In the genomic region with DNA sequence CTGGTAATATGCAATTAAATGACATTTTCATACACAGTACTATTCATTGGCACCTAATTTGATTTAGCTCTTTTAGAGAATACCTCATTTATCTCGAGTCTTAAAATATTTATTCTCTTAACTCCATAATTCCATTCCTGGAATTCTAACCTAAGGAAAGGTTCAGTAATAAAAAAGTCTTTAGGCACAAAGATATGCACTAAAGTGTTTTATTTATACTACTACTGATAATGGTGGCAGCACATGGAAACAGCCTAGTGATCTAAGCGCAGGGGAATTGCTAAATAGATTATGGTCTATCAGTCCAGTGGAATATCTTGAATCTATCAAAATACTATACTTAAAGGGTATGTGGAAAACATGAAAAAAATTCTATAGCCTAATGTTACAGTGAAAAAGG, we compare ENCODE assay signal across 24 cellular contexts.
"Had no signal": no experiment of that assay in that cellular context is flagged by ENCODE, and none has a peak within 500 bp of the region (broad histone marks: within the 10 kb centered on the region; RNA-seq: fewer than 3 reads in every experiment).

No MANE protein-coding gene starts in this region.

- H3K36me3 ChIP-seq: lower lobe of right lung, pancreas, prostate gland, suprapubic skin, thoracic aorta, upper lobe of right lung had no signal

- H3K4me3 ChIP-seq: lower lobe of right lung, pancreas, prostate gland, skin epidermis, spleen, suprapubic skin, thoracic aorta, tibial artery, upper lobe of right lung had no signal

- H3K27ac ChIP-seq: lower lobe of right lung, pancreas, prostate gland, skin epidermis, spleen, suprapubic skin, thoracic aorta, tibial artery, upper lobe of right lung had no signal

- H3K27me3 ChIP-seq: pancreas, spleen, suprapubic skin, tibial artery, upper lobe of right lung had no signal

- H3K4me1 ChIP-seq: lower lobe of right lung, prostate gland, spleen, suprapubic skin, tibial artery, upper lobe of right lung had no signal

- DNase-seq: hypothalamus; immature natural killer cell; kidney; lower lobe of right lung; mammary epithelial cell; mesenchymal stem cell; naive thymus-derived CD8-positive, alpha-beta T cell; nucleus accumbens; pancreas; posterior cingulate gyrus; retina; right cardiac atrium; spleen; stimulated activated CD4-positive, alpha-beta T cell treated with anti-CD3 and anti-CD28 coated beads, Interleukin-4, amount 100 ng/mL, for 24 hours; stimulated activated naive CD4-positive, alpha-beta T cell; tibial artery; trophoblast cell; upper lobe of right lung had no signal

- H3K9me3 ChIP-seq: lower lobe of right lung, pancreas, prostate gland, spleen, suprapubic skin, thoracic aorta, tibial artery, upper lobe of right lung had no signal

- ATAC-seq: lower lobe of right lung; naive thymus-derived CD8-positive, alpha-beta T cell; sciatic nerve; stimulated activated effector memory CD8-positive, alpha-beta T cell treated with anti-CD3 and anti-CD28 coated beads, Interleukin-12 subunit alpha, Interleukin-12 subunit beta, amount 100 ng/mL, for 72 hours; upper lobe of right lung had no signal
